Comparison of ENCODE assay signal across 1 cellular context in the genomic region with DNA sequence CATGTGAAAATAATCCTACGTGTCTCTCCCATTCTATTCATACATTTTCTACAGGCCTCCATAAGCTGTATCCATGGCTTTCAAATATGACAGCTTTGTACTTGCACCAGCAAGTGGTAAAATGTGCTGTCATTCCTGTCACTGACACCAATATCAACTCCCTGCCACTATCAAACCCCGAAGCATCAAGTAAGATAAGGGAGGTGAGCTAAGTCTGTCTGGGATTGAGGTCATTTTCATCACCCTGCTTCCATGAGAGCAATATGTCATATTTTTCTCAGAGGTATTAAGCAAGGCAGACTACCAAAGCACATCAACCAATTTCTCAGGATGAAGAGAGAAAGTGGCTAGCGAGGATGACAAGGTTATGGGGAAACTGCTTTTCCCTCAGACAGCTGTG.
TF ChIP-seq lines count a peak whose summit lies in the region.

No MANE protein-coding gene starts in this region.

TF ChIP-seq in K562, 482 proteins besides CTCF, POLR2A, EP300 and RAD21 (continued from another document and continues in another):
- TF ChIP-seq, protein P1, sequence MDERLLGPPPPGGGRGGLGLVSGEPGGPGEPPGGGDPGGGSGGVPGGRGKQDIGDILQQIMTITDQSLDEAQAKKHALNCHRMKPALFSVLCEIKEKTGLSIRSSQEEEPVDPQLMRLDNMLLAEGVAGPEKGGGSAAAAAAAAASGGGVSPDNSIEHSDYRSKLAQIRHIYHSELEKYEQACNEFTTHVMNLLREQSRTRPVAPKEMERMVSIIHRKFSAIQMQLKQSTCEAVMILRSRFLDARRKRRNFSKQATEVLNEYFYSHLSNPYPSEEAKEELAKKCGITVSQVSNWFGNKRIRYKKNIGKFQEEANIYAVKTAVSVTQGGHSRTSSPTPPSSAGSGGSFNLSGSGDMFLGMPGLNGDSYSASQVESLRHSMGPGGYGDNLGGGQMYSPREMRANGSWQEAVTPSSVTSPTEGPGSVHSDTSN (CRISPR knock-in tag; IDR thresholded peaks at IDR 0.05; ENCODE audit: low read depth) = no peak
- TF ChIP-seq, protein P1 (tag; conservative IDR thresholded peaks at IDR 0.05; ENCODE audit: low read depth) = peak; percentile 61
- TF ChIP-seq SMARCC2 (IDR thresholded peaks at IDR 0.05; ENCODE audit: low read depth) (peak; percentile 28; the same call in 1 of the 2 replicates), ZEB2 (IDR thresholded peaks at IDR 0.05) (peak; percentile 85), NBN (IDR thresholded peaks at IDR 0.05; ENCODE audit: low read depth) (0 out of 2 replicates have a peak, but pooled peaks have one; percentile 21), GTF2A2 (tag; IDR thresholded peaks at IDR 0.05) (no peak), BRF1 (IDR thresholded peaks at IDR 0.05; ENCODE audit: borderline replicate concordance, extremely low read depth, insufficient read length) (no peak), GTF2E2 (tag; IDR thresholded peaks at IDR 0.05) (no peak), ZNF3 (CRISPR knock-in tag; IDR thresholded peaks at IDR 0.05) (no peak), MECOM (CRISPR knock-in tag; IDR thresholded peaks at IDR 0.05) (0 out of 2 replicates have a peak, but pooled peaks have one; percentile 50), RCOR1 (IDR thresholded peaks at IDR 0.05; ENCODE audit: borderline replicate concordance in 1 of 2, low read depth in 2 of 2, low read length in 2 of 2) (peak in 1 of 2 experiments; percentile 86; a peak in 1 of 4 replicates), MEF2D (tag; conservative IDR thresholded peaks at IDR 0.05; ENCODE audit: low read depth) (no peak), MEIS2 (IDR thresholded peaks at IDR 0.05; ENCODE audit: partially characterized antibody) (peak; percentile 93), EP400 (IDR thresholded peaks at IDR 0.05) (peak; percentile 41; the same call in 1 of the 2 replicates), ARID1B (IDR thresholded peaks at IDR 0.05) (peak; percentile 66; the same call in 1 of the 2 replicates), KDM2B (CRISPR knock-in tag; IDR thresholded peaks at IDR 0.05) (no peak), ZNF589 (CRISPR knock-in tag; IDR thresholded peaks at IDR 0.05; ENCODE audit: low read depth) (peak; percentile 36; the same call in 1 of the 2 replicates), NFE2 (IDR thresholded peaks at IDR 0.05; ENCODE audit: low read depth) (peak; percentile 64), PHF20 (IDR thresholded peaks at IDR 0.05; ENCODE audit: partially characterized antibody) (no peak), ZNF561 (CRISPR knock-in tag; conservative IDR thresholded peaks at IDR 0.05) (no peak), MYNN (IDR thresholded peaks at IDR 0.05) (no peak), MYNN (CRISPR knock-in tag; IDR thresholded peaks at IDR 0.05) (no peak), NR1H2 (CRISPR knock-in tag; IDR thresholded peaks at IDR 0.05) (no peak), C11orf30 (IDR thresholded peaks at IDR 0.05; ENCODE audit: low read depth) (peak; percentile 36; the same call in 1 of the 2 replicates), NFIX (CRISPR knock-in tag; IDR thresholded peaks at IDR 0.05; ENCODE audit: low read depth) (no peak), ATF7 (IDR thresholded peaks at IDR 0.05) (peak; percentile 88), FOXA1 (IDR thresholded peaks at IDR 0.05; ENCODE audit: borderline replicate concordance) (no peak), BACH1 (tag; IDR thresholded peaks at IDR 0.05) (no peak), SMARCA4 (IDR thresholded peaks at IDR 0.05) (peak; percentile 80; the same call in 1 of the 2 replicates), JUN (IDR thresholded peaks at IDR 0.05; ENCODE audit: borderline replicate concordance, low read depth, low read length) (peak; percentile 64; the same call in 1 of the 2 replicates), JUN (CRISPR knock-in tag; IDR thresholded peaks at IDR 0.05; ENCODE audit: borderline replicate concordance) (no peak), SOX6 (IDR thresholded peaks at IDR 0.05) (peak; percentile 52), NRF1 (conservative IDR thresholded peaks at IDR 0.05 in 1 of 2, IDR thresholded peaks at IDR 0.05 in 1 of 2) (peak; percentile 16 to 33; a peak in 1 of 4 replicates), TAL1 (IDR thresholded peaks at IDR 0.05) (peak; percentile 20; the same call in 1 of the 2 replicates), ELF4 (CRISPR knock-in tag; IDR thresholded peaks at IDR 0.05) (no peak), DPF2 (IDR thresholded peaks at IDR 0.05) (peak; percentile 63), MYC (IDR thresholded peaks at IDR 0.05; ENCODE audit: low read depth, low read length) (peak; percentile 38; the same call in 1 of the 2 replicates), MYC (CRISPR knock-in tag; IDR thresholded peaks at IDR 0.05; ENCODE audit: borderline replicate concordance, low read depth) (no peak), BMI1 (IDR thresholded peaks at IDR 0.05; ENCODE audit: low read length) (no peak), CEBPG (CRISPR knock-in tag; IDR thresholded peaks at IDR 0.05) (peak; percentile 80), CEBPG (tag; conservative IDR thresholded peaks at IDR 0.05 in 1 of 2, IDR thresholded peaks at IDR 0.05 in 1 of 2) (peak; percentile 55 to 89), TRIM24 (IDR thresholded peaks at IDR 0.05) (peak in 1 of 2 experiments; percentile 73; a peak in 2 of 4 replicates), FOSL1 (tag; conservative IDR thresholded peaks at IDR 0.05) (0 out of 2 replicates have a peak, but pooled peaks have one; percentile 16), CBX3 (IDR thresholded peaks at IDR 0.05; ENCODE audit: borderline replicate concordance in 1 of 2, low read length in 2 of 2) (no peak)
- TF ChIP-seq, protein P2, sequence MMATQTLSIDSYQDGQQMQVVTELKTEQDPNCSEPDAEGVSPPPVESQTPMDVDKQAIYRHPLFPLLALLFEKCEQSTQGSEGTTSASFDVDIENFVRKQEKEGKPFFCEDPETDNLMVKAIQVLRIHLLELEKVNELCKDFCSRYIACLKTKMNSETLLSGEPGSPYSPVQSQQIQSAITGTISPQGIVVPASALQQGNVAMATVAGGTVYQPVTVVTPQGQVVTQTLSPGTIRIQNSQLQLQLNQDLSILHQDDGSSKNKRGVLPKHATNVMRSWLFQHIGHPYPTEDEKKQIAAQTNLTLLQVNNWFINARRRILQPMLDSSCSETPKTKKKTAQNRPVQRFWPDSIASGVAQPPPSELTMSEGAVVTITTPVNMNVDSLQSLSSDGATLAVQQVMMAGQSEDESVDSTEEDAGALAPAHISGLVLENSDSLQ (IDR thresholded peaks at IDR 0.05) = peak; percentile 87
- TF ChIP-seq, protein P3, sequence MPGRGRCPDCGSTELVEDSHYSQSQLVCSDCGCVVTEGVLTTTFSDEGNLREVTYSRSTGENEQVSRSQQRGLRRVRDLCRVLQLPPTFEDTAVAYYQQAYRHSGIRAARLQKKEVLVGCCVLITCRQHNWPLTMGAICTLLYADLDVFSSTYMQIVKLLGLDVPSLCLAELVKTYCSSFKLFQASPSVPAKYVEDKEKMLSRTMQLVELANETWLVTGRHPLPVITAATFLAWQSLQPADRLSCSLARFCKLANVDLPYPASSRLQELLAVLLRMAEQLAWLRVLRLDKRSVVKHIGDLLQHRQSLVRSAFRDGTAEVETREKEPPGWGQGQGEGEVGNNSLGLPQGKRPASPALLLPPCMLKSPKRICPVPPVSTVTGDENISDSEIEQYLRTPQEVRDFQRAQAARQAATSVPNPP (IDR thresholded peaks at IDR 0.05; ENCODE audit: borderline replicate concordance, insufficient read depth, insufficient read length) = no peak
- TF ChIP-seq, protein P4, sequence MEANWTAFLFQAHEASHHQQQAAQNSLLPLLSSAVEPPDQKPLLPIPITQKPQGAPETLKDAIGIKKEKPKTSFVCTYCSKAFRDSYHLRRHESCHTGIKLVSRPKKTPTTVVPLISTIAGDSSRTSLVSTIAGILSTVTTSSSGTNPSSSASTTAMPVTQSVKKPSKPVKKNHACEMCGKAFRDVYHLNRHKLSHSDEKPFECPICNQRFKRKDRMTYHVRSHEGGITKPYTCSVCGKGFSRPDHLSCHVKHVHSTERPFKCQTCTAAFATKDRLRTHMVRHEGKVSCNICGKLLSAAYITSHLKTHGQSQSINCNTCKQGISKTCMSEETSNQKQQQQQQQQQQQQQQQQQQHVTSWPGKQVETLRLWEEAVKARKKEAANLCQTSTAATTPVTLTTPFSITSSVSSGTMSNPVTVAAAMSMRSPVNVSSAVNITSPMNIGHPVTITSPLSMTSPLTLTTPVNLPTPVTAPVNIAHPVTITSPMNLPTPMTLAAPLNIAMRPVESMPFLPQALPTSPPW (CRISPR knock-in tag; IDR thresholded peaks at IDR 0.05) = no peak
- TF ChIP-seq, protein P5, sequence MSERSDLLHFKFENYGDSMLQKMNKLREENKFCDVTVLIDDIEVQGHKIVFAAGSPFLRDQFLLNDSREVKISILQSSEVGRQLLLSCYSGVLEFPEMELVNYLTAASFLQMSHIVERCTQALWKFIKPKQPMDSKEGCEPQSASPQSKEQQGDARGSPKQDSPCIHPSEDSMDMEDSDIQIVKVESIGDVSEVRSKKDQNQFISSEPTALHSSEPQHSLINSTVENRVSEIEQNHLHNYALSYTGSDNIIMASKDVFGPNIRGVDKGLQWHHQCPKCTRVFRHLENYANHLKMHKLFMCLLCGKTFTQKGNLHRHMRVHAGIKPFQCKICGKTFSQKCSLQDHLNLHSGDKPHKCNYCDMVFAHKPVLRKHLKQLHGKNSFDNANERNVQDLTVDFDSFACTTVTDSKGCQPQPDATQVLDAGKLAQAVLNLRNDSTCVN (CRISPR knock-in tag; IDR thresholded peaks at IDR 0.05) = no peak
- TF ChIP-seq, protein P6, sequence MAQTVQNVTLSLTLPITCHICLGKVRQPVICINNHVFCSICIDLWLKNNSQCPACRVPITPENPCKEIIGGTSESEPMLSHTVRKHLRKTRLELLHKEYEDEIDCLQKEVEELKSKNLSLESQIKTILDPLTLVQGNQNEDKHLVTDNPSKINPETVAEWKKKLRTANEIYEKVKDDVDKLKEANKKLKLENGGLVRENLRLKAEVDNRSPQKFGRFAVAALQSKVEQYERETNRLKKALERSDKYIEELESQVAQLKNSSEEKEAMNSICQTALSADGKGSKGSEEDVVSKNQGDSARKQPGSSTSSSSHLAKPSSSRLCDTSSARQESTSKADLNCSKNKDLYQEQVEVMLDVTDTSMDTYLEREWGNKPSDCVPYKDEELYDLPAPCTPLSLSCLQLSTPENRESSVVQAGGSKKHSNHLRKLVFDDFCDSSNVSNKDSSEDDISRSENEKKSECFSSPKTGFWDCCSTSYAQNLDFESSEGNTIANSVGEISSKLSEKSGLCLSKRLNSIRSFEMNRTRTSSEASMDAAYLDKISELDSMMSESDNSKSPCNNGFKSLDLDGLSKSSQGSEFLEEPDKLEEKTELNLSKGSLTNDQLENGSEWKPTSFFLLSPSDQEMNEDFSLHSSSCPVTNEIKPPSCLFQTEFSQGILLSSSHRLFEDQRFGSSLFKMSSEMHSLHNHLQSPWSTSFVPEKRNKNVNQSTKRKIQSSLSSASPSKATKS (CRISPR knock-in tag; IDR thresholded peaks at IDR 0.05) = no peak
- TF ChIP-seq, protein P7, sequence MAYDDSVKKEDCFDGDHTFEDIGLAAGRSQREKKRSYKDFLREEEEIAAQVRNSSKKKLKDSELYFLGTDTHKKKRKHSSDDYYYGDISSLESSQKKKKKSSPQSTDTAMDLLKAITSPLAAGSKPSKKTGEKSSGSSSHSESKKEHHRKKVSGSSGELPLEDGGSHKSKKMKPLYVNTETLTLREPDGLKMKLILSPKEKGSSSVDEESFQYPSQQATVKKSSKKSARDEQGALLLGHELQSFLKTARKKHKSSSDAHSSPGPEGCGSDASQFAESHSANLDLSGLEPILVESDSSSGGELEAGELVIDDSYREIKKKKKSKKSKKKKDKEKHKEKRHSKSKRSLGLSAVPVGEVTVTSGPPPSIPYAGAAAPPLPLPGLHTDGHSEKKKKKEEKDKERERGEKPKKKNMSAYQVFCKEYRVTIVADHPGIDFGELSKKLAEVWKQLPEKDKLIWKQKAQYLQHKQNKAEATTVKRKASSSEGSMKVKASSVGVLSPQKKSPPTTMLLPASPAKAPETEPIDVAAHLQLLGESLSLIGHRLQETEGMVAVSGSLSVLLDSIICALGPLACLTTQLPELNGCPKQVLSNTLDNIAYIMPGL (CRISPR knock-in tag; IDR thresholded peaks at IDR 0.05) = no peak
- TF ChIP-seq, protein P8, sequence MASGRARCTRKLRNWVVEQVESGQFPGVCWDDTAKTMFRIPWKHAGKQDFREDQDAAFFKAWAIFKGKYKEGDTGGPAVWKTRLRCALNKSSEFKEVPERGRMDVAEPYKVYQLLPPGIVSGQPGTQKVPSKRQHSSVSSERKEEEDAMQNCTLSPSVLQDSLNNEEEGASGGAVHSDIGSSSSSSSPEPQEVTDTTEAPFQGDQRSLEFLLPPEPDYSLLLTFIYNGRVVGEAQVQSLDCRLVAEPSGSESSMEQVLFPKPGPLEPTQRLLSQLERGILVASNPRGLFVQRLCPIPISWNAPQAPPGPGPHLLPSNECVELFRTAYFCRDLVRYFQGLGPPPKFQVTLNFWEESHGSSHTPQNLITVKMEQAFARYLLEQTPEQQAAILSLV (tag; IDR thresholded peaks at IDR 0.05) = no peak
- TF ChIP-seq, protein P9, sequence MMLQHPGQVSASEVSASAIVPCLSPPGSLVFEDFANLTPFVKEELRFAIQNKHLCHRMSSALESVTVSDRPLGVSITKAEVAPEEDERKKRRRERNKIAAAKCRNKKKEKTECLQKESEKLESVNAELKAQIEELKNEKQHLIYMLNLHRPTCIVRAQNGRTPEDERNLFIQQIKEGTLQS (IDR thresholded peaks at IDR 0.05) = peak; percentile 86
- TF ChIP-seq, protein P9 (CRISPR knock-in tag; conservative IDR thresholded peaks at IDR 0.05) = no peak
- TF ChIP-seq, protein P10, sequence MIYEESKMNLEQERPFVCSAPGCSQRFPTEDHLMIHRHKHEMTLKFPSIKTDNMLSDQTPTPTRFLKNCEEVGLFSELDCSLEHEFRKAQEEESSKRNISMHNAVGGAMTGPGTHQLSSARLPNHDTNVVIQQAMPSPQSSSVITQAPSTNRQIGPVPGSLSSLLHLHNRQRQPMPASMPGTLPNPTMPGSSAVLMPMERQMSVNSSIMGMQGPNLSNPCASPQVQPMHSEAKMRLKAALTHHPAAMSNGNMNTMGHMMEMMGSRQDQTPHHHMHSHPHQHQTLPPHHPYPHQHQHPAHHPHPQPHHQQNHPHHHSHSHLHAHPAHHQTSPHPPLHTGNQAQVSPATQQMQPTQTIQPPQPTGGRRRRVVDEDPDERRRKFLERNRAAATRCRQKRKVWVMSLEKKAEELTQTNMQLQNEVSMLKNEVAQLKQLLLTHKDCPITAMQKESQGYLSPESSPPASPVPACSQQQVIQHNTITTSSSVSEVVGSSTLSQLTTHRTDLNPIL (CRISPR knock-in tag; IDR thresholded peaks at IDR 0.05) = no peak
